Comparison of ENCODE assay signal across 8 cellular contexts in the genomic region with DNA sequence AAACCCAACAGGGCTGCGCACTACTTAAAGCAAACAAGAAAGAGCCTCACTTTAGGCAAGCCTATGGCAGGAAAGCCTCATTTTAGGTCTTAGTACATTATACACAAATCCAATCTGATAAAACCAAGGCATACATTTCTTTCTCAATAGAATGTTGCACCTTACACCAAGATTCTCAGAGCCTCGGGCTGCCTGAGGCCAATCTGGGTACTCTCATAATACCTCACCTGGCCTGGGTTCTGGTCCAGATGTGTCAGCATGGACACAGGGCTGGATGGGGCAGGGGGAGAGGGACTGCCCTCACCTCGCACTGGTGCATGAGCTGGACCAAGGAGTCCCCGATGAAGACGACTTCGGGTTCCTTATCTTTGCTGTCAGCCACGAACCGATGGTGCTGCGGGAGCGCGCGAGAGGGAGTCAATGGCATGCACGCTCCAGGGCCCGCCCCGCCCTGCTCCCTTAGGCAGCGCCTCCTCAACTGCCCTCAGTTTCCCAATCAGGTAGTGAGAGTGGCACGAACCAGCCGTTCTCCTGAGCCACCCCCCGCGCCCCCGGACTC. TPM values are rescaled to one million over a fixed set of nuclear protein-coding genes. Genes with fewer than 3 reads are reported as not detected.
DNase-seq lines count a peak whose midpoint lies in the region; ATAC-seq and TF ChIP-seq lines count a peak whose summit lies in the region.

PRR19 (plus strand) TSS at position 487 of the 559 bp plus-strand sequence. CDS start 7,453 bp downstream, outside the sequence.

- H3K79me1 ChIP-seq in neuronal stem cell (ENCODE audit: low read depth, low read length), result peaks cover 2% of the 10 kb centered on the region

- TF ChIP-seq CTCF in C4-2B (conservative IDR thresholded peaks at IDR 0.05) (no peak), SK-N-SH (IDR thresholded peaks at IDR 0.05) (no peak)

- peak within 1 kb of the TSS; percentile 100 for H3K18ac ChIP-seq in neuronal stem cell (ENCODE audit: low read length)

- peak within 1 kb of the TSS; percentile 98 for H2BK5ac ChIP-seq in neuronal stem cell (ENCODE audit: low read length)

- H3K4me3 ChIP-seq in SK-N-SH (ENCODE audit: low read depth in 2 of 2, low read length in 1 of 2) (peak within 1 kb of the TSS; percentile 69 to 86), esophagus (ENCODE audit: low read depth in 1 of 2, low read length in 2 of 2) (peak within 1 kb of the TSS; percentile 57 to 68), neuronal stem cell (ENCODE audit: low read length in 2 of 2) (peak within 1 kb of the TSS; percentile 93 to 96)

- peaks cover 15% of the 10 kb centered on the region for H3F3A ChIP-seq in SK-N-SH (replicated peaks; ENCODE audit: insufficient read depth)

- no peaks in the 10 kb centered on the region for H3K9me2 ChIP-seq in SK-N-SH

- H2BK120ac ChIP-seq in neuronal stem cell (ENCODE audit: low read depth, low read length), result peak within 1 kb of the TSS; percentile 96

- peak within 1 kb of the TSS; percentile 99 for H3K14ac ChIP-seq in neuronal stem cell (ENCODE audit: low read length)

- POLR2A ChIA-PET in SK-N-SH (lab: Yijun Ruan, JAX), result interaction anchor here (0.7 to 1.1 kb wide), 6 partner anchors 9 to 1132 kb away, joined by 3 read pairs; no protein-coding TSS in a partner anchor

- WGBS in SK-N-SH (ENCODE audit: low lambda C conversion rate), result 9% methylated on average over 13 of the region's 21 CpGs
- WGBS in esophagus, 2 donors, result 4 to 5% methylated on average over 18 to 21 of the region's 21 CpGs
- WGBS in neuronal stem cell (ENCODE audit: extremely low coverage in 2 of 2, insufficient read length in 2 of 2, insufficient replicate concordance in 1 of 2), 2 donors, result no CpG with 5 or more reads among the region's 21 CpGs

- peaks cover 0 to 6% of the 10 kb centered on the region in 2 experiments for H3K36me3 ChIP-seq in SK-N-SH (replicated peaks in 1 of 2; ENCODE audit: control insufficient read depth in 1 of 2, insufficient read depth in 2 of 2, low read length in 1 of 2)
- H3K36me3 ChIP-seq in esophagus (ENCODE audit: control insufficient read depth in 2 of 2, insufficient read depth in 2 of 2, low read length in 1 of 2), result peaks cover 0 to 5% of the 10 kb centered on the region in 2 donors
- peaks cover 15 to 37% of the 10 kb centered on the region in 2 donors for H3K36me3 ChIP-seq in neuronal stem cell (replicated peaks in 1 of 2; ENCODE audit: control insufficient read depth in 2 of 2, insufficient read depth in 2 of 2, low read length in 2 of 2)

- TF ChIP-seq EP300 in SK-N-SH (IDR thresholded peaks at IDR 0.05; ENCODE audit: borderline replicate concordance in 1 of 2, low read depth in 1 of 2, low read length in 1 of 2), result no peak

- no peak for TF ChIP-seq RAD21 in SK-N-SH (IDR thresholded peaks at IDR 0.05; ENCODE audit: low read length)

- H3K4me1 ChIP-seq in SK-N-SH (ENCODE audit: control insufficient read depth in 1 of 2, insufficient read depth in 2 of 2, low read depth in 1 of 2, low read length in 1 of 2), result peaks cover 9 to 10% of the 10 kb centered on the region in 2 experiments; a peak in 3 of 4 replicates
- peaks cover 5% of the 10 kb centered on the region in 2 donors for H3K4me1 ChIP-seq in esophagus (ENCODE audit: control insufficient read depth in 2 of 2, insufficient read depth in 2 of 2, low read length in 1 of 2)
- peaks cover 10 to 13% of the 10 kb centered on the region in 2 donors for H3K4me1 ChIP-seq in neuronal stem cell (ENCODE audit: control insufficient read depth in 2 of 2, insufficient read depth in 1 of 2, low read depth in 1 of 2, low read length in 2 of 2)

- ATAC-seq in GM21528 (IDR thresholded peaks at IDR 0.05; ENCODE audit: low FRiP score, unreplicated experiment), result peak; percentile 3
- no peak for ATAC-seq in HG02840 (IDR thresholded peaks at IDR 0.05; ENCODE audit: low FRiP score, unreplicated experiment)
- no peak for ATAC-seq in HG02642 (IDR thresholded peaks at IDR 0.05; ENCODE audit: poor library complexity, unreplicated experiment)

- CTCF ChIA-PET in SK-N-SH (lab: Yijun Ruan, JAX), result interaction anchor here (0.6 to 2.4 kb wide), 8 partner anchors 13 to 126 kb away, joined by 3 to 10 read pairs (median 4); no protein-coding TSS in a partner anchor

- peak within 1 kb of the TSS; percentile 79 for H4K91ac ChIP-seq in neuronal stem cell (ENCODE audit: low read depth, low read length, poor library complexity)

- H2BK15ac ChIP-seq in neuronal stem cell (ENCODE audit: low read length), result peak within 1 kb of the TSS; percentile 99

- no peaks in the 10 kb centered on the region for H4K20me1 ChIP-seq in SK-N-SH (ENCODE audit: insufficient read depth)

- H3K23ac ChIP-seq in neuronal stem cell (ENCODE audit: low read depth, low read length, poor library complexity), result peak within 1 kb of the TSS; percentile 91

- H3K4me2 ChIP-seq in SK-N-SH (peak within 1 kb of the TSS; percentile 78), neuronal stem cell (ENCODE audit: insufficient read depth, low read length, poor library complexity, severe bottlenecking) (peak within 1 kb of the TSS; percentile 78)

- no peak for DNase-seq in SK-N-SH
- DNase-seq in neuronal stem cell (ENCODE audit: low spot score), result no peak
- no peak for DNase-seq in GOT3 (lab: John Stamatoyannopoulos, UW)

- H3K9me3 ChIP-seq in SK-N-SH, result no peaks in the 10 kb centered on the region
- H3K9me3 ChIP-seq in esophagus (ENCODE audit: control insufficient read depth in 2 of 2, insufficient read depth in 1 of 2, low read depth in 1 of 2, low read length in 1 of 2), result no peaks in the 10 kb centered on the region
- H3K9me3 ChIP-seq in neuronal stem cell (replicated peaks in 1 of 2; ENCODE audit: control insufficient read depth in 2 of 2, insufficient read depth in 1 of 2, low read depth in 1 of 2, low read length in 2 of 2), result no peaks in the 10 kb centered on the region

- H2AK5ac ChIP-seq in neuronal stem cell (ENCODE audit: low read depth, low read length), result peak within 1 kb of the TSS; percentile 73

- H4K8ac ChIP-seq in neuronal stem cell (ENCODE audit: low read depth, low read length), result peak within 1 kb of the TSS; percentile 82

- peak within 1 kb of the TSS; percentile 87; the same call in 1 of the 2 replicates for H2AFZ ChIP-seq in SK-N-SH (ENCODE audit: low read depth)
- H2AFZ ChIP-seq in neuronal stem cell (ENCODE audit: low read length), result peak within 1 kb of the TSS; percentile 90

- H2BK12ac ChIP-seq in neuronal stem cell (ENCODE audit: low read length), result peak within 1 kb of the TSS; percentile 82

- no peaks in the 10 kb centered on the region for H3K27me3 ChIP-seq in SK-N-SH (ENCODE audit: insufficient read depth)
- H3K27me3 ChIP-seq in esophagus (ENCODE audit: control insufficient read depth in 1 of 2, insufficient read depth in 2 of 2, low read length in 2 of 2), result no peaks in the 10 kb centered on the region
- H3K27me3 ChIP-seq in neuronal stem cell (ENCODE audit: control insufficient read depth in 3 of 3, insufficient read depth in 3 of 3, low read depth in 1 of 3, low read length in 3 of 3), result no peaks in the 10 kb centered on the region

- H3K4ac ChIP-seq in neuronal stem cell (ENCODE audit: low read length), result peak within 1 kb of the TSS; percentile 97

- peaks cover 13% of the 10 kb centered on the region for H3K79me2 ChIP-seq in SK-N-SH (ENCODE audit: insufficient read depth)

- peak within 1 kb of the TSS; percentile 74 for H3K27ac ChIP-seq in C4-2B
- H3K27ac ChIP-seq in SK-N-SH (ENCODE audit: low read depth in 2 of 2, low read length in 1 of 2), result peak within 1 kb of the TSS; percentile 64 to 82
- peak within 1 kb of the TSS; percentile 52 to 62 for H3K27ac ChIP-seq in esophagus (ENCODE audit: low read depth in 2 of 2, low read length in 1 of 2)
- H3K27ac ChIP-seq in neuronal stem cell (replicated peaks; ENCODE audit: low read length), result peak within 1 kb of the TSS; percentile 87

- peak within 1 kb of the TSS; percentile 66 for H3K9ac ChIP-seq in SK-N-SH
- peak within 1 kb of the TSS; percentile 100 for H3K9ac ChIP-seq in neuronal stem cell (ENCODE audit: low read depth, low read length, poor library complexity)

TF ChIP-seq in SK-N-SH, 30 proteins besides CTCF, POLR2A, EP300 and RAD21:
- no peak for TF ChIP-seq POLR2AphosphoS5 (IDR thresholded peaks at IDR 0.05; ENCODE audit: low read depth, low read length)
- no peak for TF ChIP-seq GATA2 (CRISPR knock-in tag; IDR thresholded peaks at IDR 0.05)
- TF ChIP-seq SIN3A (IDR thresholded peaks at IDR 0.05; ENCODE audit: borderline replicate concordance, low read depth, low read length), result 0 out of 2 replicates have a peak, but pooled peaks have one; percentile 10
- TF ChIP-seq MXI1 (IDR thresholded peaks at IDR 0.05; ENCODE audit: low read depth, low read length), result no peak
- TF ChIP-seq, protein P1, sequence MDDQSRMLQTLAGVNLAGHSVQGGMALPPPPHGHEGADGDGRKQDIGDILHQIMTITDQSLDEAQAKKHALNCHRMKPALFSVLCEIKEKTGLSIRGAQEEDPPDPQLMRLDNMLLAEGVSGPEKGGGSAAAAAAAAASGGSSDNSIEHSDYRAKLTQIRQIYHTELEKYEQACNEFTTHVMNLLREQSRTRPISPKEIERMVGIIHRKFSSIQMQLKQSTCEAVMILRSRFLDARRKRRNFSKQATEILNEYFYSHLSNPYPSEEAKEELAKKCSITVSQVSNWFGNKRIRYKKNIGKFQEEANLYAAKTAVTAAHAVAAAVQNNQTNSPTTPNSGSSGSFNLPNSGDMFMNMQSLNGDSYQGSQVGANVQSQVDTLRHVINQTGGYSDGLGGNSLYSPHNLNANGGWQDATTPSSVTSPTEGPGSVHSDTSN (IDR thresholded peaks at IDR 0.05), result no peak
- no peak for TF ChIP-seq TEAD4 (IDR thresholded peaks at IDR 0.05; ENCODE audit: borderline replicate concordance, insufficient read depth)

RNA-seq across cellular contexts. Expression of gene PRR19, which starts in this region (rescaled TPM):
- polyA plus RNA-seq in SK-N-SH (2012; rRNA removed) (1.3 TPM in 2 replicates), esophagus (1 to 10 TPM in 1 of 2 donors, under 1 TPM in 1; 0.81 to 1.1 TPM)
- 0.40 and 0.87 TPM in 2 replicates for polyA plus RNA-seq in SK-N-SH (2012; cell fraction: cytosol; rRNA removed)
- polyA plus RNA-seq in SK-N-SH (2012; cell fraction: nucleus; rRNA removed), result 1.3 and 1.7 TPM in 2 replicates
- polyA plus RNA-seq in neuronal stem cell (2013, experiment 1 of 2), result 2.2 TPM
- 2.0 TPM for polyA plus RNA-seq in neuronal stem cell (2013, experiment 2 of 2)
